8 cellular contexts compared by ENCODE assay signal in genomic region chr19:55279773-55280643, GRCh38. TPM values are rescaled to one million over a fixed set of nuclear protein-coding genes. Genes with fewer than 3 reads are reported as not detected.
A peak's percentile ranks its signal among the peaks of the same experiment; 100 is the strongest.
DNase-seq lines count a peak whose midpoint lies in the region; ATAC-seq and TF ChIP-seq lines count a peak whose summit lies in the region.

TSS of gene HSPBP1 (minus strand) at chr19:55280110. CDS start at chr19:55279608, 502 bp downstream.

- H3K9me3 Mint-ChIP-seq in activated naive CD4-positive, alpha-beta T cell treated with anti-CD3 and anti-CD28 coated beads, Interleukin-2, amount 50 U/mL, for 72 hours: no peaks in the 10 kb centered on the region

- peak within 1 kb of the TSS; percentile 68 to 72 for H3K27ac ChIP-seq in thoracic aorta

- peak; percentile 46 for DNase-seq in GM04503 (ENCODE audit: low read depth)
- peak; percentile 87 for DNase-seq in NCI-H1092 treated with DMSO at 0.1 percent for 48 hours (lab: John Stamatoyannopoulos, UW)
- DNase-seq in SKM-1 (lab: John Stamatoyannopoulos, UW; ENCODE audit: unreplicated experiment): peak; percentile 62
- DNase-seq in activated naive CD4-positive, alpha-beta T cell treated with anti-CD3 and anti-CD28 coated beads, Interleukin-2, amount 50 U/mL, for 72 hours (ENCODE audit: low spot score in 2 of 2): peak; percentile 95 to 98
- peak; percentile 98 for DNase-seq in glomerular visceral epithelial cell (ENCODE audit: extremely low spot score)
- DNase-seq in omental fat pad (ENCODE audit: low spot score): peak; percentile 66
- DNase-seq in thoracic aorta (ENCODE audit: low spot score): peak; percentile 68

- peak within 1 kb of the TSS; percentile 83 for H3K4me3 ChIP-seq in thoracic aorta

- no peaks in the 10 kb centered on the region for H3K9me3 ChIP-seq in thoracic aorta

- TF ChIP-seq CTCF in omental fat pad (IDR thresholded peaks at IDR 0.05) (no peak), thoracic aorta (IDR thresholded peaks at IDR 0.05) (no peak)

- peak within 1 kb of the TSS; percentile 86 to 100 for H3K27ac Mint-ChIP-seq in activated naive CD4-positive, alpha-beta T cell treated with anti-CD3 and anti-CD28 coated beads, Interleukin-2, amount 50 U/mL, for 72 hours

- ATAC-seq in HG02588 (IDR thresholded peaks at IDR 0.05; ENCODE audit: unreplicated experiment) (peak; percentile 62), omental fat pad (ENCODE audit: low FRiP score) (peak; percentile 91), thoracic aorta (ENCODE audit: insufficient number of reproducible peaks, low FRiP score, low read depth) (peak; percentile 64)
- ATAC-seq in activated naive CD4-positive, alpha-beta T cell treated with anti-CD3 and anti-CD28 coated beads, Interleukin-2, amount 50 U/mL, for 72 hours: peak; percentile 91 to 92

- peaks cover 13 to 23% of the 10 kb centered on the region in 2 donors for H3K4me1 ChIP-seq in thoracic aorta (ENCODE audit: control insufficient read depth in 1 of 2, low read depth in 2 of 2)

- H3K36me3 ChIP-seq in thoracic aorta: no peaks in the 10 kb centered on the region

- H3K36me3 Mint-ChIP-seq in activated naive CD4-positive, alpha-beta T cell treated with anti-CD3 and anti-CD28 coated beads, Interleukin-2, amount 50 U/mL, for 72 hours: peaks cover 5 to 13% of the 10 kb centered on the region in 2 donors

- H3K27me3 ChIP-seq in thoracic aorta (replicated peaks; ENCODE audit: insufficient read depth): no peaks in the 10 kb centered on the region

RNA-seq across cellular contexts. Expression of gene HSPBP1, which starts in this region (rescaled TPM):
- total RNA-seq in activated naive CD4-positive, alpha-beta T cell treated with anti-CD3 and anti-CD28 coated beads, Interleukin-2, amount 50 U/mL, for 72 hours: 10 to 100 TPM; 24.9 to 40.8 TPM
- 10 to 100 TPM; 19.5 to 25.9 (median 21.2) TPM for total RNA-seq in omental fat pad
- 10 to 100 TPM; 26.8 to 26.9 TPM for total RNA-seq in thoracic aorta

Comparison
In these comparisons a context has a peak if more than half of its experiments do, and no peak if none do; other contexts are left out.
1. Peak in every context shown above with its lines: DNase-seq, ATAC-seq, H3K4me3 ChIP-seq and H3K27ac ChIP-seq.
2. DNase-seq: peak in every context shown above with its lines; median percentile 98 in glomerular visceral epithelial cell; 96 in activated naive CD4-positive, alpha-beta T cell treated with anti-CD3 and anti-CD28 coated beads, Interleukin-2, amount 50 U/mL, for 72 hours; 87 in NCI-H1092 treated with DMSO at 0.1 percent for 48 hours; 68 in thoracic aorta; 66 in omental fat pad; 62 in SKM-1; 46 in GM04503.